In genomic region chr2:229419158-229419557, GRCh38 we compare ENCODE assay signal across 17 cellular contexts.
DNase-seq lines count a peak whose midpoint lies in the region; ATAC-seq and TF ChIP-seq lines count a peak whose summit lies in the region.
"Had no signal": no experiment of that assay in that cellular context is flagged by ENCODE, and none has a peak within 500 bp of the region (broad histone marks: within the 10 kb centered on the region; RNA-seq: fewer than 3 reads in every experiment).

No MANE protein-coding gene starts in this region.

- no peaks in the 10 kb centered on the region for H3K36me3 Mint-ChIP-seq in nephron (ENCODE audit: low read depth)
- H3K36me3 Mint-ChIP-seq: natural killer cell; stimulated activated naive B cell treated with anti-CD40 and anti-IgM and Interleukin-4, amounts not matched to agents 10 μg/mL and 1 μg/mL and 100 μg/mL, for 72 hours had no signal

- peaks cover 8% of the 10 kb centered on the region for H3K9me3 Mint-ChIP-seq in nephron

- TF ChIP-seq CTCF in choroid plexus epithelial cell (conservative IDR thresholded peaks at IDR 0.05; ENCODE audit: low read depth, low read length) (no peak), fibroblast of the aortic adventitia (IDR thresholded peaks at IDR 0.05; ENCODE audit: insufficient read depth, low read length) (no peak), nephron (IDR thresholded peaks at IDR 0.05; ENCODE audit: unreplicated experiment in 3 of 3) (no peak), upper lobe of left lung (IDR thresholded peaks at IDR 0.05) (no peak)

- no peaks in the 10 kb centered on the region for H3K36me3 ChIP-seq in upper lobe of left lung
- H3K36me3 ChIP-seq: MG63 had no signal

- TF ChIP-seq EP300 in upper lobe of left lung (IDR thresholded peaks at IDR 0.05): no peak

- H3K4me1 Mint-ChIP-seq in nephron: peaks cover 32% of the 10 kb centered on the region
- H3K4me1 Mint-ChIP-seq: natural killer cell had no signal

- H3K4me3 Mint-ChIP-seq in nephron: no peak overlapping the region
- H3K4me3 Mint-ChIP-seq: B cell; natural killer cell; stimulated activated naive B cell treated with anti-CD40 and anti-IgM and Interleukin-4, amounts not matched to agents 10 μg/mL and 1 μg/mL and 100 μg/mL, for 72 hours had no signal

- 42% methylated on average over 1 of the region's 1 CpG for WGBS in upper lobe of left lung, 2 donors

- H3K27me3 Mint-ChIP-seq in nephron (ENCODE audit: low read depth): peaks cover 5% of the 10 kb centered on the region
- H3K27me3 Mint-ChIP-seq: B cell had no signal

- peak overlapping the region in 3 of 4 donors; percentile 31 to 62 (median 60) for H3K27ac ChIP-seq in upper lobe of left lung

- peaks cover 3 to 16% (median 9%) of the 10 kb centered on the region in 4 donors for H3K4me1 ChIP-seq in upper lobe of left lung

- no peak for ATAC-seq in upper lobe of left lung (ENCODE audit: low FRiP score in 2 of 2)
- no peak for ATAC-seq in GM19455 (IDR thresholded peaks at IDR 0.05; ENCODE audit: unreplicated experiment)
- ATAC-seq: natural killer cell; stimulated activated naive B cell treated with anti-CD40 and anti-IgM and Interleukin-4, amounts not matched to agents 10 μg/mL and 1 μg/mL and 100 μg/mL, for 72 hours had no signal

- TF ChIP-seq POLR2A in upper lobe of left lung (IDR thresholded peaks at IDR 0.05): no peak

- H3K27ac Mint-ChIP-seq in nephron: peak overlapping the region in 2 of 3 experiments; percentile 60 to 68
- H3K27ac Mint-ChIP-seq: B cell; natural killer cell; stimulated activated naive B cell treated with anti-CD40 and anti-IgM and Interleukin-4, amounts not matched to agents 10 μg/mL and 1 μg/mL and 100 μg/mL, for 72 hours had no signal

- H3K9me3 ChIP-seq in upper lobe of left lung: no peaks in the 10 kb centered on the region
- H3K9me3 ChIP-seq: MG63 had no signal

- no peaks in the 10 kb centered on the region for H3K27me3 ChIP-seq in upper lobe of left lung
- H3K27me3 ChIP-seq: MG63 had no signal

- H3K4me3 ChIP-seq in choroid plexus epithelial cell (ENCODE audit: low read depth, low read length) (no peak overlapping the region), fibroblast of the aortic adventitia (ENCODE audit: low read depth, low read length) (no peak overlapping the region), upper lobe of left lung (no peak overlapping the region)
- H3K4me3 ChIP-seq: MG63 had no signal

- peak; percentile 19 for DNase-seq in choroid plexus epithelial cell (ENCODE audit: low read depth)
- peak; percentile 87 for DNase-seq in fibroblast of the aortic adventitia (ENCODE audit: low read depth)
- DNase-seq in upper lobe of left lung: no peak
- no peak for DNase-seq in NCI-H1436 treated with DMSO at 0.1 percent for 48 hours (lab: John Stamatoyannopoulos, UW)
- DNase-seq in AG08395 (ENCODE audit: low spot score): no peak
- DNase-seq: activated CD4-positive, alpha-beta T cell treated with anti-CD3 and anti-CD28 coated beads for 4 hours; activated CD8-positive, alpha-beta memory T cell treated with anti-CD3 and anti-CD28 coated beads, Interleukin-2, amount 50 U/mL, for 4 hours; Calu3; cortex of kidney; head of caudate nucleus; MG63; natural killer cell; NCI-H2227 treated with DMSO at 0.1 percent for 48 hours; stimulated activated naive B cell treated with anti-CD40 and anti-IgM and Interleukin-4, amounts not matched to agents 10 μg/mL and 1 μg/mL and 100 μg/mL, for 72 hours had no signal

Comparison
In these comparisons a context has a peak if more than half of its experiments do, and no peak if none do; other contexts are left out.
1. DNase-seq: peak in choroid plexus epithelial cell (single experiment) and fibroblast of the aortic adventitia (single experiment); none in upper lobe of left lung (0 of 2), NCI-H1436 treated with DMSO at 0.1 percent for 48 hours (single experiment) and AG08395 (single experiment).